Comparison of ENCODE assay signal across 13 cellular contexts in the genomic region with DNA sequence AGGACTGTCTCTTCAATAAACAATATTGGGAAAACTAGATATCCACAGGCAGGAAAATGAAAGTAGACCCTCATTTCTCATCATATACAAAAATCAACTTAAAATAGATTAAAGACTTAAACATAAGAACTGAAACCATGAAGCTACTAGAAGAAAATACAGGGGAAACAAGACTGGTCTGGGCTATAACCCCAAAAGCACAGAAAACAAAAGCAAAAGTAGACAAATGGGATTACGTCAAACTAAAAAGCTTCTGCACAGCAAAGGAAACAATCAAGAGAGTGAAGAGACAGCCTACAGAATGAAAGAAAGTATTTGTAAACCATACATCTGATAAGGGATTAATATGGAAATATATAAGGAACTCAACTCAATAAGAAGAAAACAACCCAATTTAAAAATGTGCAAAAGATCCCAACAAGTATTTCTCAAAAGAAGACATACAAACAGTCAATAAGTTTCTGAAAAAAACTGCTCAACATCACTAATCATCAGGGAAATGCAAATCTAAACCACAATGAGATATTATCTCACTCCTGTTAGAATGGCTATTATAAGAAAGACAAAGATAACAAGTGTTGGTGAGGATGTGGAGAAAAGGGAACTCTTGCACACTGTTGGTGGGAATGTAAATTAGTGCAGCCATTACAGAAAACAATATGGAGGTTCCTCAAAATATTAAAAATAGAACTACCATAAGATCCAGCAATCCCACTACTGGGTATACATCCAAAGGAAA.
DNase-seq lines count a peak whose midpoint lies in the region; ATAC-seq lines count a peak whose summit lies in the region.
"Had no signal": no experiment of that assay in that cellular context is flagged by ENCODE, and none has a peak within 500 bp of the region (broad histone marks: within the 10 kb centered on the region; RNA-seq: fewer than 3 reads in every experiment).

No MANE protein-coding gene starts in this region.

- no peak for DNase-seq in activated T-helper 1 cell treated with anti-CD3 and anti-CD28 coated beads, Interleukin-12 subunit alpha, Interleukin-12 subunit beta, Interleukin-2, Interleukin-4 antibody, amounts not matched to agents 30 ng/mL and 10 ng/mL and 1 ng/mL, durations not matched to agents 14 hours and 24 hours and 36 hours (ENCODE audit: low spot score)
- no peak for DNase-seq in DMS114 treated with DMSO at 0.1 percent for 48 hours (lab: John Stamatoyannopoulos, UW; ENCODE audit: unreplicated experiment)
- no peak for DNase-seq in effector CD4-positive, alpha-beta T cell
- DNase-seq in stimulated activated naive CD4-positive, alpha-beta T cell (lab: John Stamatoyannopoulos, UW), result no peak
- DNase-seq: effector memory CD4-positive, alpha-beta T cell; KG1; NCI-H146; tibial artery had no signal

- H3K27ac Mint-ChIP-seq in activated T-helper 1 cell treated with anti-CD3 and anti-CD28 coated beads, Interleukin-12 subunit alpha, Interleukin-12 subunit beta, Interleukin-2, Interleukin-4 antibody, amounts not matched to agents 30 ng/mL and 10 ng/mL and 1 ng/mL, durations not matched to agents 14 hours and 24 hours and 36 hours, result peak overlapping the region; percentile 24
- H3K27ac Mint-ChIP-seq: nephron had no signal

- H3K27me3 Mint-ChIP-seq in activated T-helper 1 cell treated with anti-CD3 and anti-CD28 coated beads, Interleukin-12 subunit alpha, Interleukin-12 subunit beta, Interleukin-2, Interleukin-4 antibody, amounts not matched to agents 30 ng/mL and 10 ng/mL and 1 ng/mL, durations not matched to agents 14 hours and 24 hours and 36 hours (ENCODE audit: insufficient read depth), result peaks cover 3% of the 10 kb centered on the region

- peaks cover 13% of the 10 kb centered on the region for H3K9me3 Mint-ChIP-seq in activated T-helper 1 cell treated with anti-CD3 and anti-CD28 coated beads, Interleukin-12 subunit alpha, Interleukin-12 subunit beta, Interleukin-2, Interleukin-4 antibody, amounts not matched to agents 30 ng/mL and 10 ng/mL and 1 ng/mL, durations not matched to agents 14 hours and 24 hours and 36 hours

- H3K4me1 Mint-ChIP-seq in activated T-helper 1 cell treated with anti-CD3 and anti-CD28 coated beads, Interleukin-12 subunit alpha, Interleukin-12 subunit beta, Interleukin-2, Interleukin-4 antibody, amounts not matched to agents 30 ng/mL and 10 ng/mL and 1 ng/mL, durations not matched to agents 14 hours and 24 hours and 36 hours (ENCODE audit: low read depth), result peaks cover 8% of the 10 kb centered on the region

- ATAC-seq in GM18858 (IDR thresholded peaks at IDR 0.05; ENCODE audit: unreplicated experiment), result peak; percentile 86
- ATAC-seq in GM21381 (IDR thresholded peaks at IDR 0.05; ENCODE audit: unreplicated experiment), result peak; percentile 78
- ATAC-seq in HG03066 (IDR thresholded peaks at IDR 0.05; ENCODE audit: low read depth, unreplicated experiment), result peak; percentile 54
- no peak for ATAC-seq in GM19455 (IDR thresholded peaks at IDR 0.05; ENCODE audit: unreplicated experiment)

- H3K36me3 Mint-ChIP-seq in activated T-helper 1 cell treated with anti-CD3 and anti-CD28 coated beads, Interleukin-12 subunit alpha, Interleukin-12 subunit beta, Interleukin-2, Interleukin-4 antibody, amounts not matched to agents 30 ng/mL and 10 ng/mL and 1 ng/mL, durations not matched to agents 14 hours and 24 hours and 36 hours (ENCODE audit: low read depth), result no peaks in the 10 kb centered on the region

- intact Hi-C loops in activated T-helper 1 cell treated with anti-CD3 and anti-CD28 coated beads, Interleukin-12 subunit alpha, Interleukin-12 subunit beta, Interleukin-2, Interleukin-4 antibody, amounts not matched to agents 30 ng/mL and 10 ng/mL and 1 ng/mL, durations not matched to agents 14 hours and 24 hours and 36 hours (cut with micrococcal nuclease), result no loop called here

- H3K4me3 Mint-ChIP-seq in activated T-helper 1 cell treated with anti-CD3 and anti-CD28 coated beads, Interleukin-12 subunit alpha, Interleukin-12 subunit beta, Interleukin-2, Interleukin-4 antibody, amounts not matched to agents 30 ng/mL and 10 ng/mL and 1 ng/mL, durations not matched to agents 14 hours and 24 hours and 36 hours, result no peak overlapping the region
- H3K4me3 Mint-ChIP-seq: nephron had no signal
